8 cellular contexts compared by ENCODE assay signal in the genomic region with DNA sequence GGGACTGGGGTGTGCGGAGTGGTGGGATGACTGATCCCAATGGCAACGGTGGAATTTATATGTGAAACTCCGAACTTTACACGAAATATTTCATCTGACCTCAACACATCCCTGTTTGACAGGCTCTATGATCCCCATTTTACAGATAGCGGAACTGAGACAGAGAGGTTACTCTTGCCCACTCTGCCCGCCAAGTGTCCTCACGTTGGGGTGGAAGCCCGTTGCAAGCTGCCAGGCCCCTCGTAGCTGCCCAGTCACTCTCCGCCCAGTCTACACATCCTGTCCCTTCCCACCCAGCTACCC. TPM values are rescaled to one million over a fixed set of nuclear protein-coding genes. Genes with fewer than 3 reads are reported as not detected.
DNase-seq lines count a peak whose midpoint lies in the region; ATAC-seq and TF ChIP-seq lines count a peak whose summit lies in the region.

No MANE protein-coding gene starts in this region.

- intact Hi-C loops in activated B cell treated with CpG ODN at 0.5 μM for 24 hours (cut with micrococcal nuclease) (loop anchor here (5.0 kb wide), 3 partner anchors 141 to 1011 kb away; a partner anchor contains a TSS), spleen (cut with DNase I; ENCODE audit: low total_unique reads) (no loop called here)

- H3K27ac Mint-ChIP-seq in activated B cell treated with CpG ODN at 0.5 μM for 24 hours: peak overlapping the region; percentile 86

- CTCF ChIA-PET in activated B cell treated with CpG ODN at 0.5 μM for 24 hours (lab: Charles Lee) (interaction anchor here (0.7 to 3.0 kb wide), 15 partner anchors 21 to 214 kb away, joined by 3 to 15 read pairs (median 4); a partner anchor contains a TSS), HEK293T (lab: Yijun Ruan, JAX) (interaction anchor here (1.1 kb wide), 1 partner anchor 61 kb away, joined by 4 read pairs; no protein-coding TSS in a partner anchor)

- POLR2A ChIA-PET in activated B cell treated with CpG ODN at 0.5 μM for 24 hours (lab: Charles Lee): interaction anchor here (0.7 to 2.2 kb wide), 14 partner anchors 10 to 247 kb away, joined by 3 to 72 read pairs (median 6); a partner anchor contains a TSS
- POLR2A ChIA-PET in HEK293T (lab: Yijun Ruan, JAX): interaction anchor here (0.7 to 1.6 kb wide), 17 partner anchors 9 to 219 kb away, joined by 3 to 13 read pairs (median 4); a partner anchor contains a TSS

- H3K27ac ChIP-seq in iPS-18a (ENCODE audit: low read length) (no peak overlapping the region), spleen (peak overlapping the region; percentile 54 to 89 (median 72))

- H3K4me3 Mint-ChIP-seq in activated B cell treated with CpG ODN at 0.5 μM for 24 hours: peak overlapping the region; percentile 94

- no peak overlapping the region for H3K9ac ChIP-seq in iPS-18a (ENCODE audit: low read length)

- TF ChIP-seq POLR2A in spleen (IDR thresholded peaks at IDR 0.05) (no peak), erythroblast (IDR thresholded peaks at IDR 0.05; ENCODE audit: low read length) (no peak)

- WGBS in spleen, 5 donors: 45 to 61% (median 50%) methylated on average over 10 of the region's 10 CpGs

- H3K4me1 ChIP-seq in iPS-18a (ENCODE audit: control insufficient read depth, low read depth, low read length) (peaks cover 31% of the 10 kb centered on the region), spleen (peaks cover 13 to 54% (median 48%) of the 10 kb centered on the region in 6 donors)

- no peak for ATAC-seq in activated B cell treated with CpG ODN at 0.5 μM for 24 hours (ENCODE audit: low read depth)

- H3K36me3 ChIP-seq in iPS-18a (ENCODE audit: control insufficient read depth, low read depth, low read length) (no peaks in the 10 kb centered on the region), spleen (no peaks in the 10 kb centered on the region)

- no peaks in the 10 kb centered on the region for H3K9me3 ChIP-seq in iPS-18a (ENCODE audit: control insufficient read depth, low read depth, low read length)
- H3K9me3 ChIP-seq in spleen: no peaks in the 10 kb centered on the region

- H3K4me3 ChIP-seq in iPS-18a (ENCODE audit: low read length): peak overlapping the region; percentile 42
- H3K4me3 ChIP-seq in spleen: peak overlapping the region; percentile 58 to 96 (median 75)

- peaks cover 42% of the 10 kb centered on the region for H3K4me1 Mint-ChIP-seq in activated B cell treated with CpG ODN at 0.5 μM for 24 hours

- no peaks in the 10 kb centered on the region for H3K9me3 Mint-ChIP-seq in activated B cell treated with CpG ODN at 0.5 μM for 24 hours

- no peaks in the 10 kb centered on the region for H3K36me3 Mint-ChIP-seq in activated B cell treated with CpG ODN at 0.5 μM for 24 hours (ENCODE audit: low read depth)

- TF ChIP-seq CTCF in activated B cell treated with CpG ODN at 0.5 μM for 24 hours (IDR thresholded peaks at IDR 0.05): no peak
- no peak for TF ChIP-seq CTCF in spleen (IDR thresholded peaks at IDR 0.05 in 8 of 11, conservative IDR thresholded peaks at IDR 0.05 in 3 of 11)

- peaks cover 6% of the 10 kb centered on the region for H3K27me3 ChIP-seq in iPS-18a (ENCODE audit: control insufficient read depth, insufficient read depth, low read length)
- peaks cover 0 to 10% (median 0%) of the 10 kb centered on the region in 7 donors for H3K27me3 ChIP-seq in spleen (replicated peaks in 1 of 7)

- no peaks in the 10 kb centered on the region for H3K27me3 Mint-ChIP-seq in activated B cell treated with CpG ODN at 0.5 μM for 24 hours

- peak; percentile 24 to 36 for DNase-seq in NCI-H524 (lab: John Stamatoyannopoulos, UW)
- DNase-seq in NCI-H524 treated with DMSO at 0.1 percent for 48 hours (lab: John Stamatoyannopoulos, UW): no peak
- DNase-seq in activated B cell treated with CpG ODN at 0.5 μM for 24 hours: no peak
- no peak for DNase-seq in spleen
- no peak for DNase-seq in HEK293T (ENCODE audit: extremely low spot score)
- DNase-seq in SIG-M5 (lab: John Stamatoyannopoulos, UW): no peak
- no peak for DNase-seq in erythroblast (lab: John Stamatoyannopoulos, UW)

TF ChIP-seq in HEK293T, 16 proteins besides CTCF, POLR2A, EP300 and RAD21:
- TF ChIP-seq CTBP1 (IDR thresholded peaks at IDR 0.05; ENCODE audit: borderline replicate concordance): no peak
- TF ChIP-seq L3MBTL2 (conservative IDR thresholded peaks at IDR 0.05): no peak
- TF ChIP-seq FOXA1 (IDR thresholded peaks at IDR 0.05): no peak
- no peak for TF ChIP-seq NFRKB (IDR thresholded peaks at IDR 0.05)
- no peak for TF ChIP-seq FOXK2 (IDR thresholded peaks at IDR 0.05)
- no peak for TF ChIP-seq SP1 (IDR thresholded peaks at IDR 0.05)
- TF ChIP-seq BHLHE40 (IDR thresholded peaks at IDR 0.05; ENCODE audit: borderline replicate concordance): no peak
- no peak for TF ChIP-seq ELF4 (IDR thresholded peaks at IDR 0.05)
- no peak for TF ChIP-seq FOXM1 (IDR thresholded peaks at IDR 0.05; ENCODE audit: borderline replicate concordance)
- TF ChIP-seq TARDBP (IDR thresholded peaks at IDR 0.05): no peak
- TF ChIP-seq ARNT (IDR thresholded peaks at IDR 0.05): no peak
- TF ChIP-seq, protein P1, sequence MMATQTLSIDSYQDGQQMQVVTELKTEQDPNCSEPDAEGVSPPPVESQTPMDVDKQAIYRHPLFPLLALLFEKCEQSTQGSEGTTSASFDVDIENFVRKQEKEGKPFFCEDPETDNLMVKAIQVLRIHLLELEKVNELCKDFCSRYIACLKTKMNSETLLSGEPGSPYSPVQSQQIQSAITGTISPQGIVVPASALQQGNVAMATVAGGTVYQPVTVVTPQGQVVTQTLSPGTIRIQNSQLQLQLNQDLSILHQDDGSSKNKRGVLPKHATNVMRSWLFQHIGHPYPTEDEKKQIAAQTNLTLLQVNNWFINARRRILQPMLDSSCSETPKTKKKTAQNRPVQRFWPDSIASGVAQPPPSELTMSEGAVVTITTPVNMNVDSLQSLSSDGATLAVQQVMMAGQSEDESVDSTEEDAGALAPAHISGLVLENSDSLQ (IDR thresholded peaks at IDR 0.05): no peak
- no peak for TF ChIP-seq SUZ12 (IDR thresholded peaks at IDR 0.05)
- no peak for TF ChIP-seq ZNF384 (IDR thresholded peaks at IDR 0.05)
- no peak for TF ChIP-seq HDGF (IDR thresholded peaks at IDR 0.05; ENCODE audit: borderline replicate concordance)
- TF ChIP-seq LEF1 (IDR thresholded peaks at IDR 0.05; ENCODE audit: borderline replicate concordance): no peak

RNA-seq across cellular contexts. Expression of a gene that starts 0.4 kb away (rescaled TPM):
- total RNA-seq in activated B cell treated with CpG ODN at 0.5 μM for 24 hours: 2.7 and 3.0 TPM in 2 replicates
- total RNA-seq in spleen: 10 to 100 TPM in 4 of 7 donors, 1 to 10 TPM in 3; 6.2 to 12.7 (median 10.1) TPM
- polyA plus RNA-seq in spleen: 1 to 10 TPM; 4.9 to 6.5 (median 5.9) TPM

RNA-seq across cellular contexts. Expression of a gene that starts 48.9 kb away (rescaled TPM):
- total RNA-seq in activated B cell treated with CpG ODN at 0.5 μM for 24 hours: 618 and 634 TPM in 2 replicates
- 100 to 1,000 TPM; 267 to 549 (median 418) TPM for total RNA-seq in spleen
- polyA plus RNA-seq in spleen: 100 to 1,000 TPM; 509 to 690 (median 538) TPM

RNA-seq across cellular contexts. Expression of a gene that starts 49.9 kb away (rescaled TPM):
- total RNA-seq in activated B cell treated with CpG ODN at 0.5 μM for 24 hours (123 and 125 TPM in 2 replicates), spleen (100 to 1,000 TPM in 3 of 7 donors, 10 to 100 TPM in 4; 87.3 to 114 (median 95.4) TPM)
- polyA plus RNA-seq in spleen: 100 to 1,000 TPM; 125 to 146 (median 133) TPM

Comparison
In these comparisons a context has a peak if more than half of its experiments do, and no peak if none do; other contexts are left out.
1. DNase-seq: peak in NCI-H524 (2 of 2); none in NCI-H524 treated with DMSO at 0.1 percent for 48 hours (single experiment), activated B cell treated with CpG ODN at 0.5 μM for 24 hours (single experiment), spleen (single experiment), HEK293T (single experiment), SIG-M5 (single experiment) and erythroblast (0 of 2).